ENCODE assay signal across 2 cellular contexts in the genomic region with DNA sequence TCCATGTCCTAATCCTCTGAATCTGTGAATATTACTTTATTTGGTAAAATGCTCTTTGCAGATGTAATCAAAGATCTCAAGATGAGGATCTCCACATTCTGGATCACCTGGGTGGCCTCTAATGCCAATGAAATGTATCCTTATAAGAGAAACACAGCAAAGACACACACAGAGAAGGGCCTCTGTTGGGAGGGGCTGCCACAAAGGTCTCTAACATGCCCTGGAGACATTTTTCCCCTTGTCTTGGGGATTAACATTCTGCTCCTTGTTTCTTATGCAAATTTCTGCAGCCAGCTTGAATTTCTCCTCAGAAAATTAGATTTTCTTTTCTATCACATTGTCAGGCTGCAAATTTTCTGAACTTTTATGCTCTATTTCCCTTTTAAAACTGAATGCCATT. TPM values are rescaled to one million over a fixed set of nuclear protein-coding genes. Genes with fewer than 3 reads are reported as not detected.
"Had no signal": no experiment of that assay in that cellular context is flagged by ENCODE, and none has a peak within 500 bp of the region (broad histone marks: within the 10 kb centered on the region; RNA-seq: fewer than 3 reads in every experiment).

No MANE protein-coding gene starts in this region.

RNA-seq across cellular contexts. Expression of a gene that starts 17.3 kb away (rescaled TPM):
- total RNA-seq: G401, GM12878 had no signal
- polyA plus RNA-seq: GM12878 had no signal
